Comparison of ENCODE assay signal across 1 cellular context in genomic region chr6:26389349-26389799, GRCh38.
TF ChIP-seq lines count a peak whose summit lies in the region.

No MANE protein-coding gene starts in this region.

TF ChIP-seq in K562, 482 proteins besides CTCF, POLR2A, EP300 and RAD21 (continued from another document and continues in another):
- TF ChIP-seq, protein P1, sequence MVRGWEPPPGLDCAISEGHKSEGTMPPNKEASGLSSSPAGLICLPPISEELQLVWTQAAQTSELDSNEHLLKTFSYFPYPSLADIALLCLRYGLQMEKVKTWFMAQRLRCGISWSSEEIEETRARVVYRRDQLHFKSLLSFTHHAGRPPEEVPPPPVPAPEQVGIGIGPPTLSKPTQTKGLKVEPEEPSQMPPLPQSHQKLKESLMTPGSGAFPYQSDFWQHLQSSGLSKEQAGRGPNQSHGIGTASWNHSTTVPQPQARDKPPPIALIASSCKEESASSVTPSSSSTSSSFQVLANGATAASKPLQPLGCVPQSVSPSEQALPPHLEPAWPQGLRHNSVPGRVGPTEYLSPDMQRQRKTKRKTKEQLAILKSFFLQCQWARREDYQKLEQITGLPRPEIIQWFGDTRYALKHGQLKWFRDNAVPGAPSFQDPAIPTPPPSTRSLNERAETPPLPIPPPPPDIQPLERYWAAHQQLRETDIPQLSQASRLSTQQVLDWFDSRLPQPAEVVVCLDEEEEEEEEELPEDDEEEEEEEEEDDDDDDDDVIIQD (CRISPR knock-in tag; IDR thresholded peaks at IDR 0.05), result no peak
- no peak for TF ChIP-seq NCOA2 (IDR thresholded peaks at IDR 0.05; ENCODE audit: partially characterized antibody in 2 of 2)
- no peak for TF ChIP-seq PRMT5 (CRISPR knock-in tag; IDR thresholded peaks at IDR 0.05)
- no peak for TF ChIP-seq RREB1 (CRISPR knock-in tag; IDR thresholded peaks at IDR 0.05)
- TF ChIP-seq, protein P2, sequence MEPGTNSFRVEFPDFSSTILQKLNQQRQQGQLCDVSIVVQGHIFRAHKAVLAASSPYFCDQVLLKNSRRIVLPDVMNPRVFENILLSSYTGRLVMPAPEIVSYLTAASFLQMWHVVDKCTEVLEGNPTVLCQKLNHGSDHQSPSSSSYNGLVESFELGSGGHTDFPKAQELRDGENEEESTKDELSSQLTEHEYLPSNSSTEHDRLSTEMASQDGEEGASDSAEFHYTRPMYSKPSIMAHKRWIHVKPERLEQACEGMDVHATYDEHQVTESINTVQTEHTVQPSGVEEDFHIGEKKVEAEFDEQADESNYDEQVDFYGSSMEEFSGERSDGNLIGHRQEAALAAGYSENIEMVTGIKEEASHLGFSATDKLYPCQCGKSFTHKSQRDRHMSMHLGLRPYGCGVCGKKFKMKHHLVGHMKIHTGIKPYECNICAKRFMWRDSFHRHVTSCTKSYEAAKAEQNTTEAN (CRISPR knock-in tag; IDR thresholded peaks at IDR 0.05), result no peak
- TF ChIP-seq PHF21A (IDR thresholded peaks at IDR 0.05; ENCODE audit: borderline replicate concordance, low read depth), result no peak
- TF ChIP-seq DIDO1 (tag; IDR thresholded peaks at IDR 0.05; ENCODE audit: low read depth), result 0 out of 2 replicates have a peak, but pooled peaks have one; percentile 46
- TF ChIP-seq ZNF347 (CRISPR knock-in tag; IDR thresholded peaks at IDR 0.05; ENCODE audit: low read depth), result no peak
- no peak for TF ChIP-seq HOXB6 (CRISPR knock-in tag; IDR thresholded peaks at IDR 0.05; ENCODE audit: borderline replicate concordance)
- no peak for TF ChIP-seq BRF2 (IDR thresholded peaks at IDR 0.05; ENCODE audit: borderline replicate concordance, insufficient read depth, insufficient read length)
- no peak for TF ChIP-seq BCL6 (CRISPR knock-in tag; IDR thresholded peaks at IDR 0.05)
- no peak for TF ChIP-seq ZNF407 (IDR thresholded peaks at IDR 0.05; ENCODE audit: low read depth)
- TF ChIP-seq ZNF589 (CRISPR knock-in tag; IDR thresholded peaks at IDR 0.05; ENCODE audit: low read depth), result 0 out of 2 replicates have a peak, but pooled peaks have one; percentile 38
- TF ChIP-seq CTCFL (IDR thresholded peaks at IDR 0.05; ENCODE audit: borderline replicate concordance, insufficient read depth, low read depth, low read length, poor library complexity, severe bottlenecking), result no peak
- no peak for TF ChIP-seq KAT7 (CRISPR knock-in tag; IDR thresholded peaks at IDR 0.05; ENCODE audit: borderline replicate concordance)
- TF ChIP-seq FOXM1 (IDR thresholded peaks at IDR 0.05; ENCODE audit: low read depth), result no peak
- TF ChIP-seq FOXM1 (CRISPR knock-in tag; IDR thresholded peaks at IDR 0.05; ENCODE audit: low read depth), result 0 out of 2 replicates have a peak, but pooled peaks have one; percentile 35
- no peak for TF ChIP-seq SLC30A9 (CRISPR knock-in tag; IDR thresholded peaks at IDR 0.05)
- no peak for TF ChIP-seq HDAC6 (IDR thresholded peaks at IDR 0.05; ENCODE audit: low read depth, low read length)
- no peak for TF ChIP-seq MEF2A (IDR thresholded peaks at IDR 0.05; ENCODE audit: control insufficient read depth, low read depth, low read length)
- no peak for TF ChIP-seq SMAD1 (IDR thresholded peaks at IDR 0.05; ENCODE audit: low read depth, low read length, partially characterized antibody)
- no peak for TF ChIP-seq ZC3H4 (CRISPR knock-in tag; IDR thresholded peaks at IDR 0.05; ENCODE audit: borderline replicate concordance)
- TF ChIP-seq RBM14 (IDR thresholded peaks at IDR 0.05; ENCODE audit: borderline replicate concordance, insufficient read depth, low read depth, low read length), result no peak
- TF ChIP-seq PYGO2 (tag; IDR thresholded peaks at IDR 0.05), result no peak
- no peak for TF ChIP-seq ZNF696 (CRISPR knock-in tag; conservative IDR thresholded peaks at IDR 0.05)
- TF ChIP-seq CREBBP (IDR thresholded peaks at IDR 0.05; ENCODE audit: low read depth, low read length), result no peak
- TF ChIP-seq, protein P3, sequence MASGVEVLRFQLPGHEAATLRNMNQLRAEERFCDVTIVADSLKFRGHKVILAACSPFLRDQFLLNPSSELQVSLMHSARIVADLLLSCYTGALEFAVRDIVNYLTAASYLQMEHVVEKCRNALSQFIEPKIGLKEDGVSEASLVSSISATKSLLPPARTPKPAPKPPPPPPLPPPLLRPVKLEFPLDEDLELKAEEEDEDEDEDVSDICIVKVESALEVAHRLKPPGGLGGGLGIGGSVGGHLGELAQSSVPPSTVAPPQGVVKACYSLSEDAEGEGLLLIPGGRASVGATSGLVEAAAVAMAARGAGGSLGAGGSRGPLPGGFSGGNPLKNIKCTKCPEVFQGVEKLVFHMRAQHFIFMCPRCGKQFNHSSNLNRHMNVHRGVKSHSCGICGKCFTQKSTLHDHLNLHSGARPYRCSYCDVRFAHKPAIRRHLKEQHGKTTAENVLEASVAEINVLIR (CRISPR knock-in tag; IDR thresholded peaks at IDR 0.05), result no peak
